Comparison of ENCODE assay signal across 15 cellular contexts in genomic region chr6:11328613-11329247, GRCh38.
A peak's percentile ranks its signal among the peaks of the same experiment; 100 is the strongest.
DNase-seq lines count a peak whose midpoint lies in the region; ATAC-seq and TF ChIP-seq lines count a peak whose summit lies in the region.
"Had no signal": no experiment of that assay in that cellular context is flagged by ENCODE, and none has a peak within 500 bp of the region (broad histone marks: within the 10 kb centered on the region; RNA-seq: fewer than 3 reads in every experiment).

No MANE protein-coding gene starts in this region.

- no peaks in the 10 kb centered on the region for H3K36me3 ChIP-seq in CD8-positive, alpha-beta memory T cell (ENCODE audit: insufficient read depth, low read length)
- H3K36me3 ChIP-seq in MG63, result no peaks in the 10 kb centered on the region
- H3K36me3 ChIP-seq: left ventricle myocardium inferior had no signal

- peaks cover 60 to 91% (median 72%) of the 10 kb centered on the region in 3 donors for H3K4me1 Mint-ChIP-seq in CD8-positive, alpha-beta memory T cell
- H3K4me1 Mint-ChIP-seq in stimulated activated memory B cell treated with anti-CD40 and anti-IgM and Interleukin-4, amounts not matched to agents 10 μg/mL and 1 μg/mL and 100 μg/mL, for 72 hours, result peaks cover 69% of the 10 kb centered on the region

- POLR2A ChIA-PET in CD8-positive, alpha-beta memory T cell (lab: Charles Lee), result no interaction called here

- CTCF ChIA-PET in CD8-positive, alpha-beta memory T cell (lab: Charles Lee), result no interaction called here

- no peak overlapping the region for H3K4me3 ChIP-seq in CD8-positive, alpha-beta memory T cell (ENCODE audit: low read length)
- H3K4me3 ChIP-seq in MG63, result no peak overlapping the region
- H3K4me3 ChIP-seq in fibroblast of villous mesenchyme (ENCODE audit: low read depth, low read length), result no peak overlapping the region
- H3K4me3 ChIP-seq: left ventricle myocardium inferior, PC-9, psoas muscle had no signal

- no peak for TF ChIP-seq CTCF in fibroblast of villous mesenchyme (IDR thresholded peaks at IDR 0.05; ENCODE audit: insufficient read depth, low read depth, low read length)

- no peaks in the 10 kb centered on the region for H3K9me3 Mint-ChIP-seq in CD8-positive, alpha-beta memory T cell
- H3K9me3 Mint-ChIP-seq in stimulated activated memory B cell treated with anti-CD40 and anti-IgM and Interleukin-4, amounts not matched to agents 10 μg/mL and 1 μg/mL and 100 μg/mL, for 72 hours, result no peaks in the 10 kb centered on the region

- no peak for ATAC-seq in stimulated activated memory B cell treated with anti-CD40 and anti-IgM and Interleukin-4, amounts not matched to agents 10 μg/mL and 1 μg/mL and 100 μg/mL, for 72 hours
- ATAC-seq: psoas muscle had no signal

- H3K4me3 Mint-ChIP-seq in CD8-positive, alpha-beta memory T cell, result peak overlapping the region in 1 of 7 donors; percentile 59
- no peak overlapping the region for H3K4me3 Mint-ChIP-seq in stimulated activated memory B cell treated with anti-CD40 and anti-IgM and Interleukin-4, amounts not matched to agents 10 μg/mL and 1 μg/mL and 100 μg/mL, for 72 hours

- no peaks in the 10 kb centered on the region for H3K9me3 ChIP-seq in CD8-positive, alpha-beta memory T cell (ENCODE audit: low read length)
- no peaks in the 10 kb centered on the region for H3K9me3 ChIP-seq in MG63
- H3K9me3 ChIP-seq: left ventricle myocardium inferior, psoas muscle had no signal

- no peaks in the 10 kb centered on the region for H3K27me3 Mint-ChIP-seq in CD8-positive, alpha-beta memory T cell
- no peaks in the 10 kb centered on the region for H3K27me3 Mint-ChIP-seq in stimulated activated memory B cell treated with anti-CD40 and anti-IgM and Interleukin-4, amounts not matched to agents 10 μg/mL and 1 μg/mL and 100 μg/mL, for 72 hours

- no peak overlapping the region for H3K27ac ChIP-seq in CD8-positive, alpha-beta memory T cell (ENCODE audit: low read depth, low read length)
- H3K27ac ChIP-seq: left ventricle myocardium inferior, PC-9, psoas muscle had no signal

- H3K36me3 Mint-ChIP-seq in CD8-positive, alpha-beta memory T cell, result peaks cover 15 to 55% (median 33%) of the 10 kb centered on the region in 3 donors
- H3K36me3 Mint-ChIP-seq in stimulated activated memory B cell treated with anti-CD40 and anti-IgM and Interleukin-4, amounts not matched to agents 10 μg/mL and 1 μg/mL and 100 μg/mL, for 72 hours, result peaks cover 22% of the 10 kb centered on the region

- no peaks in the 10 kb centered on the region for H3K27me3 ChIP-seq in CD8-positive, alpha-beta memory T cell (ENCODE audit: insufficient read depth, low read length, poor library complexity, severe bottlenecking)
- H3K27me3 ChIP-seq in MG63, result no peaks in the 10 kb centered on the region

- no peak for DNase-seq in CD8-positive, alpha-beta memory T cell
- DNase-seq in MG63 (peak; percentile 52), fibroblast of villous mesenchyme (ENCODE audit: low read depth) (peak; percentile 72), midbrain (lab: John Stamatoyannopoulos, UW) (no peak), foreskin melanocyte (no peak), pons (ENCODE audit: low spot score) (no peak)
- DNase-seq: activated effector memory CD4-positive, alpha-beta T cell treated with anti-CD3 and anti-CD28 coated beads, Interleukin-2, amount 50 U/mL, for 16 hours; erythroblast; left ventricle myocardium inferior; NCI-H2107; NCI-H69; PC-9; psoas muscle; stimulated activated CD4-positive, alpha-beta T cell treated with anti-CD3 and anti-CD28 coated beads, Interleukin-15, amount 100 ng/mL, for 24 hours had no signal

- peaks cover 17% of the 10 kb centered on the region for H3K4me1 ChIP-seq in CD8-positive, alpha-beta memory T cell (ENCODE audit: insufficient read depth, low read length)
- H3K4me1 ChIP-seq: psoas muscle had no signal

- peak overlapping the region in 5 of 8 donors; percentile 44 to 68 (median 56) for H3K27ac Mint-ChIP-seq in CD8-positive, alpha-beta memory T cell
- H3K27ac Mint-ChIP-seq in stimulated activated memory B cell treated with anti-CD40 and anti-IgM and Interleukin-4, amounts not matched to agents 10 μg/mL and 1 μg/mL and 100 μg/mL, for 72 hours, result peak overlapping the region; percentile 51

Comparison
In these comparisons a context has a peak if more than half of its experiments do, and no peak if none do; other contexts are left out.
1. DNase-seq: peak in MG63 (single experiment) and fibroblast of villous mesenchyme (single experiment); none in CD8-positive, alpha-beta memory T cell (0 of 5), midbrain (single experiment), foreskin melanocyte (single experiment) and pons (single experiment).